ENCODE assay signal across 10 cellular contexts in genomic region chr6:155185544-155185943, GRCh38.
DNase-seq lines count a peak whose midpoint lies in the region; ATAC-seq and TF ChIP-seq lines count a peak whose summit lies in the region.
"Had no signal": no experiment of that assay in that cellular context is flagged by ENCODE, and none has a peak within 500 bp of the region (broad histone marks: within the 10 kb centered on the region; RNA-seq: fewer than 3 reads in every experiment).

No MANE protein-coding gene starts in this region.

- H3K4me1 Mint-ChIP-seq in activated T-cell treated with anti-CD3 and anti-CD28 coated beads, Interleukin-2, amount 50 U/mL, for 4 hours (ENCODE audit: low read depth) = peaks cover 55% of the 10 kb centered on the region
- H3K4me1 Mint-ChIP-seq in T-helper 17 cell = peaks cover 29% of the 10 kb centered on the region
- H3K4me1 Mint-ChIP-seq in type B pancreatic cell (ENCODE audit: unreplicated experiment) = peaks cover 9% of the 10 kb centered on the region

- peaks cover 6% of the 10 kb centered on the region for H3K36me3 Mint-ChIP-seq in activated T-cell treated with anti-CD3 and anti-CD28 coated beads, Interleukin-2, amount 50 U/mL, for 4 hours (ENCODE audit: insufficient read depth)
- peaks cover 2% of the 10 kb centered on the region for H3K36me3 Mint-ChIP-seq in T-helper 17 cell (ENCODE audit: low read depth)
- H3K36me3 Mint-ChIP-seq in type B pancreatic cell = peaks cover 3% of the 10 kb centered on the region

- H3K9ac ChIP-seq in iPS-18a (ENCODE audit: low read length) = no peak overlapping the region

- H3K4me3 Mint-ChIP-seq in activated T-cell treated with anti-CD3 and anti-CD28 coated beads, Interleukin-2, amount 50 U/mL, for 4 hours = peak overlapping the region; percentile 70
- H3K4me3 Mint-ChIP-seq in T-helper 17 cell = peak overlapping the region; percentile 42
- no peak overlapping the region for H3K4me3 Mint-ChIP-seq in type B pancreatic cell
- H3K4me3 Mint-ChIP-seq: natural killer cell treated with Interleukin-12 subunit alpha and Interleukin-12 subunit beta and Interleukin-15 and Interleukin-18, amount 100 ng/mL, for 72 hours had no signal

- ATAC-seq in activated T-cell treated with anti-CD3 and anti-CD28 coated beads, Interleukin-2, amount 50 U/mL, for 4 hours = no peak
- ATAC-seq in T-helper 17 cell (no peak), GM19035 (IDR thresholded peaks at IDR 0.05; ENCODE audit: unreplicated experiment) (no peak)

- H3K4me3 ChIP-seq in iPS-18a (ENCODE audit: low read length) = no peak overlapping the region
- H3K4me3 ChIP-seq: suprapubic skin had no signal

- no peaks in the 10 kb centered on the region for H3K27me3 Mint-ChIP-seq in activated T-cell treated with anti-CD3 and anti-CD28 coated beads, Interleukin-2, amount 50 U/mL, for 4 hours (ENCODE audit: low read depth)
- H3K27me3 Mint-ChIP-seq in T-helper 17 cell (peaks cover 8% of the 10 kb centered on the region), type B pancreatic cell (no peaks in the 10 kb centered on the region)

- CTCF ChIA-PET in HEK293T (lab: Yijun Ruan, JAX) = interaction anchor here (0.5 to 0.6 kb wide), 2 partner anchors 256 to 261 kb away, joined by 3 read pairs; no protein-coding TSS in a partner anchor

- no peak overlapping the region for H3K27ac Mint-ChIP-seq in T-helper 17 cell
- H3K27ac Mint-ChIP-seq in type B pancreatic cell = peak overlapping the region; percentile 51
- H3K27ac Mint-ChIP-seq: natural killer cell treated with Interleukin-12 subunit alpha and Interleukin-12 subunit beta and Interleukin-15 and Interleukin-18, amount 100 ng/mL, for 72 hours had no signal

- POLR2A ChIA-PET in HEK293T (lab: Yijun Ruan, JAX) = no interaction called here

- H3K9me3 Mint-ChIP-seq in activated T-cell treated with anti-CD3 and anti-CD28 coated beads, Interleukin-2, amount 50 U/mL, for 4 hours = no peaks in the 10 kb centered on the region
- no peaks in the 10 kb centered on the region for H3K9me3 Mint-ChIP-seq in type B pancreatic cell
- H3K9me3 Mint-ChIP-seq: natural killer cell treated with Interleukin-12 subunit alpha and Interleukin-12 subunit beta and Interleukin-15 and Interleukin-18, amount 100 ng/mL, for 72 hours had no signal

- DNase-seq in activated T-cell treated with anti-CD3 and anti-CD28 coated beads, Interleukin-2, amount 50 U/mL, for 4 hours = no peak
- no peak for DNase-seq in activated T-cell treated with anti-CD3 and anti-CD28 coated beads for 4 hours
- DNase-seq in T-helper 17 cell = no peak
- no peak for DNase-seq in type B pancreatic cell (ENCODE audit: extremely low spot score, unreplicated experiment)
- no peak for DNase-seq in HEK293T (ENCODE audit: extremely low spot score)
- no peak for DNase-seq in superior temporal gyrus (ENCODE audit: extremely low spot score)

- H3K4me1 ChIP-seq in iPS-18a (ENCODE audit: control insufficient read depth, low read depth, low read length) = peaks cover 19% of the 10 kb centered on the region

- H3K27me3 ChIP-seq in iPS-18a (ENCODE audit: control insufficient read depth, insufficient read depth, low read length) = no peaks in the 10 kb centered on the region
- H3K27me3 ChIP-seq: suprapubic skin had no signal

- H3K27ac ChIP-seq in iPS-18a (ENCODE audit: low read length) = peak overlapping the region; percentile 37
- H3K27ac ChIP-seq: suprapubic skin had no signal

- peaks cover 3% of the 10 kb centered on the region for H3K36me3 ChIP-seq in iPS-18a (ENCODE audit: control insufficient read depth, low read depth, low read length)
- H3K36me3 ChIP-seq: suprapubic skin had no signal

- no peaks in the 10 kb centered on the region for H3K9me3 ChIP-seq in T-helper 17 cell (ENCODE audit: control insufficient read depth, low read length, poor library complexity, severe bottlenecking)
- H3K9me3 ChIP-seq in iPS-18a (ENCODE audit: control insufficient read depth, low read depth, low read length) = no peaks in the 10 kb centered on the region
- H3K9me3 ChIP-seq: suprapubic skin had no signal

- no peak for TF ChIP-seq CTCF in type B pancreatic cell (conservative IDR thresholded peaks at IDR 0.05)

TF ChIP-seq in HEK293T, 16 proteins besides CTCF, POLR2A, EP300 and RAD21:
- TF ChIP-seq ZNF384 (IDR thresholded peaks at IDR 0.05) (no peak), PKNOX1 (IDR thresholded peaks at IDR 0.05) (no peak), FOXM1 (IDR thresholded peaks at IDR 0.05; ENCODE audit: borderline replicate concordance) (no peak), TARDBP (IDR thresholded peaks at IDR 0.05) (no peak), FOXA1 (IDR thresholded peaks at IDR 0.05) (no peak), SUZ12 (IDR thresholded peaks at IDR 0.05) (no peak), ARNT (IDR thresholded peaks at IDR 0.05) (no peak), L3MBTL2 (conservative IDR thresholded peaks at IDR 0.05) (no peak), HDGF (IDR thresholded peaks at IDR 0.05; ENCODE audit: borderline replicate concordance) (no peak), ELF4 (IDR thresholded peaks at IDR 0.05) (no peak), NFRKB (IDR thresholded peaks at IDR 0.05) (no peak), FOXK2 (IDR thresholded peaks at IDR 0.05) (no peak), BHLHE40 (IDR thresholded peaks at IDR 0.05; ENCODE audit: borderline replicate concordance) (no peak), SP1 (IDR thresholded peaks at IDR 0.05) (no peak), LEF1 (IDR thresholded peaks at IDR 0.05; ENCODE audit: borderline replicate concordance) (no peak), CTBP1 (IDR thresholded peaks at IDR 0.05; ENCODE audit: borderline replicate concordance) (no peak)
